Comparison of ENCODE assay signal across 1 cellular context in the genomic region with DNA sequence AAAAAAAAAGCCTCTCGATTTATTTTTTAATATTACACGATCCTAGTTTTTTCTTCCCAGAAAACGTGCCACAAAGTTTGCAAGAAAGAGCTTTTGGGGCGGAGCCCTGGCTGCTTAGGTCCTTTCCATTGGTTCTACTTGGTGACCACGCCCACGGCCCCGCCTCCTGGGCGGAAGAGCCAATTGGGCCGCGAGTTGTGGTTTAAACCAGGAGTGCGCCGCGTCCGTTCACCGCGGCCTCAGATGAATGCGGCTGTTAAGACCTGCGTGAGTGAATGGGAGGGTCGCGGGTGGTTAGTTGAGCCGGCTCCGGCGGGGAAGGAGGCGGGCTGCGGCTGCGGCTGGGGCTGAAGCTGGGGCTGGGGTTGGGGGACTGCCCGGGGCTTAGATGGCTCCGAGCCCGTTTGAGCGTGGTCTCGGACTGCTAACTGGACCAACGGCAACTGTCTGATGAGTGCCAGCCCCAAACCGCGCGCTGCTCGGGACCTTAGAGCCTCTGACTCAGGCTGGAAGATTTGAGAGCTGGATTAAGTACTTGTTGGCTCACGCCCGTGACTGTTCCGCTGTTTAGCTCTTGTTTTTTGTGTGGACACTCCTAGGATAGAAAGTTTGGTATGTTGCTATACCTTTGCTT.
TF ChIP-seq lines count a peak whose summit lies in the region.

A gene (plus strand): TSS at position 231 of the 634 bp plus-strand sequence. CDS start 458 bp downstream, outside the sequence.

TF ChIP-seq in K562, 482 proteins besides CTCF, POLR2A, EP300 and RAD21 (continued from another document):
- TF ChIP-seq, protein P1, sequence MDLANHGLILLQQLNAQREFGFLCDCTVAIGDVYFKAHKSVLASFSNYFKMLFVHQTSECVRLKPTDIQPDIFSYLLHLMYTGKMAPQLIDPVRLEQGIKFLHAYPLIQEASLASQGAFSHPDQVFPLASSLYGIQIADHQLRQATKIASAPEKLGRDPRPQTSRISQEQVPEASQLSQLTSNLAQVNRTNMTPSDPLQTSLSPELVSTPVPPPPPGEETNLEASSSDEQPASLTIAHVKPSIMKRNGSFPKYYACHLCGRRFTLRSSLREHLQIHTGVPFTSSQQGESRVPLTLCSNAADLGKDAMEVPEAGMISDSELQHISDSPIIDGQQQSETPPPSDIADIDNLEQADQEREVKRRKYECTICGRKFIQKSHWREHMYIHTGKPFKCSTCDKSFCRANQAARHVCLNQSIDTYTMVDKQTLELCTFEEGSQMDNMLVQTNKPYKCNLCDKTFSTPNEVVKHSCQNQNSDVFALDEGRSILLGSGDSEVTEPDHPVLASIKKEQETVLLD (IDR thresholded peaks at IDR 0.05): 0 out of 2 replicates have a peak, but pooled peaks have one; percentile 29
- no peak for TF ChIP-seq KAT7 (CRISPR knock-in tag; IDR thresholded peaks at IDR 0.05; ENCODE audit: borderline replicate concordance)
- TF ChIP-seq SMARCB1 (IDR thresholded peaks at IDR 0.05; ENCODE audit: insufficient read length, low read depth): no peak
- no peak for TF ChIP-seq CBX5 (IDR thresholded peaks at IDR 0.05; ENCODE audit: borderline replicate concordance, low read depth)
- peak; percentile 88 for TF ChIP-seq SP1 (CRISPR knock-in tag; IDR thresholded peaks at IDR 0.05)
- TF ChIP-seq ZNF408 (CRISPR knock-in tag; IDR thresholded peaks at IDR 0.05; ENCODE audit: low read depth): no peak
- TF ChIP-seq, protein P2, sequence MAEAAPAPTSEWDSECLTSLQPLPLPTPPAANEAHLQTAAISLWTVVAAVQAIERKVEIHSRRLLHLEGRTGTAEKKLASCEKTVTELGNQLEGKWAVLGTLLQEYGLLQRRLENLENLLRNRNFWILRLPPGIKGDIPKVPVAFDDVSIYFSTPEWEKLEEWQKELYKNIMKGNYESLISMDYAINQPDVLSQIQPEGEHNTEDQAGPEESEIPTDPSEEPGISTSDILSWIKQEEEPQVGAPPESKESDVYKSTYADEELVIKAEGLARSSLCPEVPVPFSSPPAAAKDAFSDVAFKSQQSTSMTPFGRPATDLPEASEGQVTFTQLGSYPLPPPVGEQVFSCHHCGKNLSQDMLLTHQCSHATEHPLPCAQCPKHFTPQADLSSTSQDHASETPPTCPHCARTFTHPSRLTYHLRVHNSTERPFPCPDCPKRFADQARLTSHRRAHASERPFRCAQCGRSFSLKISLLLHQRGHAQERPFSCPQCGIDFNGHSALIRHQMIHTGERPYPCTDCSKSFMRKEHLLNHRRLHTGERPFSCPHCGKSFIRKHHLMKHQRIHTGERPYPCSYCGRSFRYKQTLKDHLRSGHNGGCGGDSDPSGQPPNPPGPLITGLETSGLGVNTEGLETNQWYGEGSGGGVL (CRISPR knock-in tag; IDR thresholded peaks at IDR 0.05): no peak
- no peak for TF ChIP-seq NCOA1 (IDR thresholded peaks at IDR 0.05; ENCODE audit: low read depth)
- peak; percentile 81 for TF ChIP-seq TAF9B (IDR thresholded peaks at IDR 0.05; ENCODE audit: partially characterized antibody)
- TF ChIP-seq, protein P3, sequence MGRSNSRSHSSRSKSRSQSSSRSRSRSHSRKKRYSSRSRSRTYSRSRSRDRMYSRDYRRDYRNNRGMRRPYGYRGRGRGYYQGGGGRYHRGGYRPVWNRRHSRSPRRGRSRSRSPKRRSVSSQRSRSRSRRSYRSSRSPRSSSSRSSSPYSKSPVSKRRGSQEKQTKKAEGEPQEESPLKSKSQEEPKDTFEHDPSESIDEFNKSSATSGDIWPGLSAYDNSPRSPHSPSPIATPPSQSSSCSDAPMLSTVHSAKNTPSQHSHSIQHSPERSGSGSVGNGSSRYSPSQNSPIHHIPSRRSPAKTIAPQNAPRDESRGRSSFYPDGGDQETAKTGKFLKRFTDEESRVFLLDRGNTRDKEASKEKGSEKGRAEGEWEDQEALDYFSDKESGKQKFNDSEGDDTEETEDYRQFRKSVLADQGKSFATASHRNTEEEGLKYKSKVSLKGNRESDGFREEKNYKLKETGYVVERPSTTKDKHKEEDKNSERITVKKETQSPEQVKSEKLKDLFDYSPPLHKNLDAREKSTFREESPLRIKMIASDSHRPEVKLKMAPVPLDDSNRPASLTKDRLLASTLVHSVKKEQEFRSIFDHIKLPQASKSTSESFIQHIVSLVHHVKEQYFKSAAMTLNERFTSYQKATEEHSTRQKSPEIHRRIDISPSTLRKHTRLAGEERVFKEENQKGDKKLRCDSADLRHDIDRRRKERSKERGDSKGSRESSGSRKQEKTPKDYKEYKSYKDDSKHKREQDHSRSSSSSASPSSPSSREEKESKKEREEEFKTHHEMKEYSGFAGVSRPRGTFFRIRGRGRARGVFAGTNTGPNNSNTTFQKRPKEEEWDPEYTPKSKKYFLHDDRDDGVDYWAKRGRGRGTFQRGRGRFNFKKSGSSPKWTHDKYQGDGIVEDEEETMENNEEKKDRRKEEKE (IDR thresholded peaks at IDR 0.05; ENCODE audit: borderline replicate concordance in 1 of 2, control insufficient read depth in 1 of 2, low read depth in 2 of 2, low read length in 1 of 2): no peak
- no peak for TF ChIP-seq ZNF445 (CRISPR knock-in tag; IDR thresholded peaks at IDR 0.05; ENCODE audit: low read depth)
- no peak for TF ChIP-seq POU5F1 (IDR thresholded peaks at IDR 0.05; ENCODE audit: borderline replicate concordance, low read depth, low read length, partially characterized antibody)
- TF ChIP-seq, protein P4, sequence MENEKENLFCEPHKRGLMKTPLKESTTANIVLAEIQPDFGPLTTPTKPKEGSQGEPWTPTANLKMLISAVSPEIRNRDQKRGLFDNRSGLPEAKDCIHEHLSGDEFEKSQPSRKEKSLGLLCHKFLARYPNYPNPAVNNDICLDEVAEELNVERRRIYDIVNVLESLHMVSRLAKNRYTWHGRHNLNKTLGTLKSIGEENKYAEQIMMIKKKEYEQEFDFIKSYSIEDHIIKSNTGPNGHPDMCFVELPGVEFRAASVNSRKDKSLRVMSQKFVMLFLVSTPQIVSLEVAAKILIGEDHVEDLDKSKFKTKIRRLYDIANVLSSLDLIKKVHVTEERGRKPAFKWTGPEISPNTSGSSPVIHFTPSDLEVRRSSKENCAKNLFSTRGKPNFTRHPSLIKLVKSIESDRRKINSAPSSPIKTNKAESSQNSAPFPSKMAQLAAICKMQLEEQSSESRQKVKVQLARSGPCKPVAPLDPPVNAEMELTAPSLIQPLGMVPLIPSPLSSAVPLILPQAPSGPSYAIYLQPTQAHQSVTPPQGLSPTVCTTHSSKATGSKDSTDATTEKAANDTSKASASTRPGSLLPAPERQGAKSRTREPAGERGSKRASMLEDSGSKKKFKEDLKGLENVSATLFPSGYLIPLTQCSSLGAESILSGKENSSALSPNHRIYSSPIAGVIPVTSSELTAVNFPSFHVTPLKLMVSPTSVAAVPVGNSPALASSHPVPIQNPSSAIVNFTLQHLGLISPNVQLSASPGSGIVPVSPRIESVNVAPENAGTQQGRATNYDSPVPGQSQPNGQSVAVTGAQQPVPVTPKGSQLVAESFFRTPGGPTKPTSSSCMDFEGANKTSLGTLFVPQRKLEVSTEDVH (IDR thresholded peaks at IDR 0.05; ENCODE audit: low read depth, partially characterized antibody): no peak
- peak; percentile 9 for TF ChIP-seq ASH1L (IDR thresholded peaks at IDR 0.05; ENCODE audit: borderline replicate concordance, low read depth, partially characterized antibody)
- no peak for TF ChIP-seq ZNF143 (CRISPR knock-in tag; IDR thresholded peaks at IDR 0.05)
- no peak for TF ChIP-seq EGR1 (conservative IDR thresholded peaks at IDR 0.05)
- TF ChIP-seq ZBTB17 (CRISPR knock-in tag; IDR thresholded peaks at IDR 0.05): no peak
- peak; percentile 43; the same call in 1 of the 2 replicates for TF ChIP-seq NFRKB (IDR thresholded peaks at IDR 0.05; ENCODE audit: low read depth)
- peak; percentile 40; the same call in 1 of the 2 replicates for TF ChIP-seq SMARCE1 (IDR thresholded peaks at IDR 0.05)
- TF ChIP-seq ZFX (CRISPR knock-in tag; IDR thresholded peaks at IDR 0.05): peak; percentile 72
- no peak for TF ChIP-seq JUNB (CRISPR knock-in tag; conservative IDR thresholded peaks at IDR 0.05)
- peak; percentile 73 for TF ChIP-seq BHLHE40 (IDR thresholded peaks at IDR 0.05; ENCODE audit: low read length)
- TF ChIP-seq ZNF584 (CRISPR knock-in tag; IDR thresholded peaks at IDR 0.05; ENCODE audit: low read depth): no peak
- TF ChIP-seq KLF6 (CRISPR knock-in tag; IDR thresholded peaks at IDR 0.05; ENCODE audit: borderline replicate concordance): no peak
- TF ChIP-seq, protein P5, sequence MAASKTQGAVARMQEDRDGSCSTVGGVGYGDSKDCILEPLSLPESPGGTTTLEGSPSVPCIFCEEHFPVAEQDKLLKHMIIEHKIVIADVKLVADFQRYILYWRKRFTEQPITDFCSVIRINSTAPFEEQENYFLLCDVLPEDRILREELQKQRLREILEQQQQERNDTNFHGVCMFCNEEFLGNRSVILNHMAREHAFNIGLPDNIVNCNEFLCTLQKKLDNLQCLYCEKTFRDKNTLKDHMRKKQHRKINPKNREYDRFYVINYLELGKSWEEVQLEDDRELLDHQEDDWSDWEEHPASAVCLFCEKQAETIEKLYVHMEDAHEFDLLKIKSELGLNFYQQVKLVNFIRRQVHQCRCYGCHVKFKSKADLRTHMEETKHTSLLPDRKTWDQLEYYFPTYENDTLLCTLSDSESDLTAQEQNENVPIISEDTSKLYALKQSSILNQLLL (CRISPR knock-in tag; IDR thresholded peaks at IDR 0.05; ENCODE audit: borderline replicate concordance): no peak
- no peak for TF ChIP-seq ZC3H11A (IDR thresholded peaks at IDR 0.05; ENCODE audit: low read depth, low read length)
- TF ChIP-seq NFIC (IDR thresholded peaks at IDR 0.05): peak; percentile 58
- TF ChIP-seq, protein P6, sequence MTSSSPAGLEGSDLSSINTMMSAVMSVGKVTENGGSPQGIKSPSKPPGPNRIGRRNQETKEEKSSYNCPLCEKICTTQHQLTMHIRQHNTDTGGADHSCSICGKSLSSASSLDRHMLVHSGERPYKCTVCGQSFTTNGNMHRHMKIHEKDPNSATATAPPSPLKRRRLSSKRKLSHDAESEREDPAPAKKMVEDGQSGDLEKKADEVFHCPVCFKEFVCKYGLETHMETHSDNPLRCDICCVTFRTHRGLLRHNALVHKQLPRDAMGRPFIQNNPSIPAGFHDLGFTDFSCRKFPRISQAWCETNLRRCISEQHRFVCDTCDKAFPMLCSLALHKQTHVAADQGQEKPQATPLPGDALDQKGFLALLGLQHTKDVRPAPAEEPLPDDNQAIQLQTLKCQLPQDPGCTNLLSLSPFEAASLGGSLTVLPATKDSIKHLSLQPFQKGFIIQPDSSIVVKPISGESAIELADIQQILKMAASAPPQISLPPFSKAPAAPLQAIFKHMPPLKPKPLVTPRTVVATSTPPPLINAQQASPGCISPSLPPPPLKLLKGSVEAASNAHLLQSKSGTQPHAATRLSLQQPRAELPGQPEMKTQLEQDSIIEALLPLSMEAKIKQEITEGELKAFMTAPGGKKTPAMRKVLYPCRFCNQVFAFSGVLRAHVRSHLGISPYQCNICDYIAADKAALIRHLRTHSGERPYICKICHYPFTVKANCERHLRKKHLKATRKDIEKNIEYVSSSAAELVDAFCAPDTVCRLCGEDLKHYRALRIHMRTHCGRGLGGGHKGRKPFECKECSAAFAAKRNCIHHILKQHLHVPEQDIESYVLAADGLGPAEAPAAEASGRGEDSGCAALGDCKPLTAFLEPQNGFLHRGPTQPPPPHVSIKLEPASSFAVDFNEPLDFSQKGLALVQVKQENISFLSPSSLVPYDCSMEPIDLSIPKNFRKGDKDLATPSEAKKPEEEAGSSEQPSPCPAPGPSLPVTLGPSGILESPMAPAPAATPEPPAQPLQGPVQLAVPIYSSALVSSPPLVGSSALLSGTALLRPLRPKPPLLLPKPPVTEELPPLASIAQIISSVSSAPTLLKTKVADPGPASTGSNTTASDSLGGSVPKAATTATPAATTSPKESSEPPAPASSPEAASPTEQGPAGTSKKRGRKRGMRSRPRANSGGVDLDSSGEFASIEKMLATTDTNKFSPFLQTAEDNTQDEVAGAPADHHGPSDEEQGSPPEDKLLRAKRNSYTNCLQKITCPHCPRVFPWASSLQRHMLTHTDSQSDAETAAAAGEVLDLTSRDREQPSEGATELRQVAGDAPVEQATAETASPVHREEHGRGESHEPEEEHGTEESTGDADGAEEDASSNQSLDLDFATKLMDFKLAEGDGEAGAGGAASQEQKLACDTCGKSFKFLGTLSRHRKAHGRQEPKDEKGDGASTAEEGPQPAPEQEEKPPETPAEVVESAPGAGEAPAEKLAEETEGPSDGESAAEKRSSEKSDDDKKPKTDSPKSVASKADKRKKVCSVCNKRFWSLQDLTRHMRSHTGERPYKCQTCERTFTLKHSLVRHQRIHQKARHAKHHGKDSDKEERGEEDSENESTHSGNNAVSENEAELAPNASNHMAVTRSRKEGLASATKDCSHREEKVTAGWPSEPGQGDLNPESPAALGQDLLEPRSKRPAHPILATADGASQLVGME (CRISPR knock-in tag; IDR thresholded peaks at IDR 0.05): no peak
- no peak for TF ChIP-seq ADNP (tag; IDR thresholded peaks at IDR 0.05)
- TF ChIP-seq, protein P7, sequence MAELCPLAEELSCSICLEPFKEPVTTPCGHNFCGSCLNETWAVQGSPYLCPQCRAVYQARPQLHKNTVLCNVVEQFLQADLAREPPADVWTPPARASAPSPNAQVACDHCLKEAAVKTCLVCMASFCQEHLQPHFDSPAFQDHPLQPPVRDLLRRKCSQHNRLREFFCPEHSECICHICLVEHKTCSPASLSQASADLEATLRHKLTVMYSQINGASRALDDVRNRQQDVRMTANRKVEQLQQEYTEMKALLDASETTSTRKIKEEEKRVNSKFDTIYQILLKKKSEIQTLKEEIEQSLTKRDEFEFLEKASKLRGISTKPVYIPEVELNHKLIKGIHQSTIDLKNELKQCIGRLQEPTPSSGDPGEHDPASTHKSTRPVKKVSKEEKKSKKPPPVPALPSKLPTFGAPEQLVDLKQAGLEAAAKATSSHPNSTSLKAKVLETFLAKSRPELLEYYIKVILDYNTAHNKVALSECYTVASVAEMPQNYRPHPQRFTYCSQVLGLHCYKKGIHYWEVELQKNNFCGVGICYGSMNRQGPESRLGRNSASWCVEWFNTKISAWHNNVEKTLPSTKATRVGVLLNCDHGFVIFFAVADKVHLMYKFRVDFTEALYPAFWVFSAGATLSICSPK (IDR thresholded peaks at IDR 0.05; ENCODE audit: borderline replicate concordance): no peak
